In genomic region chr3:148991219-148992026, GRCh38 we compare ENCODE assay signal across 8 cellular contexts. TPM values are rescaled to one million over a fixed set of nuclear protein-coding genes. Genes with fewer than 3 reads are reported as not detected.
DNase-seq lines count a peak whose midpoint lies in the region; ATAC-seq and TF ChIP-seq lines count a peak whose summit lies in the region.

TSS of gene GYG1 (plus strand) at chr3:148991540. CDS start at chr3:148991641, 101 bp downstream.

- H3K9ac ChIP-seq in neural progenitor cell (no peak within 1 kb of the TSS), subcutaneous abdominal adipose tissue (ENCODE audit: low read length in 5 of 5) (peak within 1 kb of the TSS in 4 of 5 donors; percentile 47 to 82 (median 76))

- H3K4me2 ChIP-seq in neural progenitor cell = peak within 1 kb of the TSS; percentile 83

- no peaks in the 10 kb centered on the region for H3K9me3 ChIP-seq in neural progenitor cell (ENCODE audit: low read depth)
- H3K9me3 ChIP-seq in subcutaneous abdominal adipose tissue (ENCODE audit: control insufficient read depth in 5 of 5, low read length in 5 of 5) = no peaks in the 10 kb centered on the region

- H3K9me3 Mint-ChIP-seq in IgD-negative memory B cell = no peaks in the 10 kb centered on the region
- H3K9me3 Mint-ChIP-seq in neural progenitor cell = no peaks in the 10 kb centered on the region

- no peaks in the 10 kb centered on the region for H3K36me3 ChIP-seq in neural progenitor cell
- H3K36me3 ChIP-seq in subcutaneous abdominal adipose tissue (ENCODE audit: control insufficient read depth in 5 of 5, insufficient read depth in 5 of 5, low read length in 5 of 5) = peaks cover 13 to 24% (median 17%) of the 10 kb centered on the region in 5 donors

- H3K36me3 Mint-ChIP-seq in IgD-negative memory B cell (peaks cover 5% of the 10 kb centered on the region), neural progenitor cell (peaks cover 4% of the 10 kb centered on the region)

- H3K4me1 Mint-ChIP-seq in IgD-negative memory B cell = peaks cover 7 to 38% (median 22%) of the 10 kb centered on the region in 3 donors
- H3K4me1 Mint-ChIP-seq in neural progenitor cell = peaks cover 10% of the 10 kb centered on the region

- peak; percentile 83 for ATAC-seq in GM21529 (IDR thresholded peaks at IDR 0.05; ENCODE audit: unreplicated experiment)
- peak; percentile 94 for ATAC-seq in foreskin keratinocyte

- H3K27ac ChIP-seq in foreskin keratinocyte = peak within 1 kb of the TSS; percentile 61
- H3K27ac ChIP-seq in neural progenitor cell = no peak within 1 kb of the TSS
- peak within 1 kb of the TSS; percentile 74 for H3K27ac ChIP-seq in subcutaneous abdominal adipose tissue (ENCODE audit: low read depth, low read length)

- peak within 1 kb of the TSS; percentile 82 to 88 (median 88) for H3K4me3 Mint-ChIP-seq in IgD-negative memory B cell
- H3K4me3 Mint-ChIP-seq in neural progenitor cell = peak within 1 kb of the TSS; percentile 83

- no peaks in the 10 kb centered on the region for H3K27me3 ChIP-seq in foreskin keratinocyte
- peaks cover 30% of the 10 kb centered on the region for H3K27me3 ChIP-seq in neural progenitor cell
- H3K27me3 ChIP-seq in subcutaneous abdominal adipose tissue (ENCODE audit: control insufficient read depth in 5 of 5, insufficient read depth in 4 of 5, low read length in 5 of 5) = no peaks in the 10 kb centered on the region

- H2AFZ ChIP-seq in neural progenitor cell (replicated peaks) = peak within 1 kb of the TSS; percentile 80

- H3K27me3 Mint-ChIP-seq in IgD-negative memory B cell (no peaks in the 10 kb centered on the region), neural progenitor cell (ENCODE audit: insufficient read depth, low read depth) (peaks cover 20% of the 10 kb centered on the region)

- TF ChIP-seq CTCF in foreskin keratinocyte (conservative IDR thresholded peaks at IDR 0.05) = peak; percentile 42
- TF ChIP-seq CTCF in neural progenitor cell (IDR thresholded peaks at IDR 0.05) = peak; percentile 49

- H3F3A ChIP-seq in neural progenitor cell (ENCODE audit: low read depth) = no peaks in the 10 kb centered on the region

- H3K4me3 ChIP-seq in neural progenitor cell = peak within 1 kb of the TSS; percentile 73
- peak within 1 kb of the TSS; percentile 52 to 82 (median 73) for H3K4me3 ChIP-seq in subcutaneous abdominal adipose tissue (ENCODE audit: low read depth in 1 of 5, low read length in 5 of 5)

- H3K79me2 ChIP-seq in neural progenitor cell (ENCODE audit: low read depth) = no peaks in the 10 kb centered on the region

- DNase-seq in DMS79 treated with DMSO at 0.1 percent for 48 hours (lab: John Stamatoyannopoulos, UW) (peak; percentile 48), SIG-M5 treated with dmso at 0.1 percent for 504 hours (lab: John Stamatoyannopoulos, UW; ENCODE audit: unreplicated experiment) (peak; percentile 74), activated gamma-delta T cell treated with Interleukin-2 at 50 U/mL for 16 hours (peak; percentile 81), foreskin keratinocyte (peak; percentile 24 to 55), neural progenitor cell (ENCODE audit: low spot score) (peak; percentile 88)

- H3K4me1 ChIP-seq in foreskin keratinocyte = no peaks in the 10 kb centered on the region
- no peaks in the 10 kb centered on the region for H3K4me1 ChIP-seq in neural progenitor cell
- H3K4me1 ChIP-seq in subcutaneous abdominal adipose tissue (ENCODE audit: control insufficient read depth in 5 of 5, insufficient read depth in 5 of 5, low read length in 5 of 5) = peaks cover 0 to 25% (median 18%) of the 10 kb centered on the region in 5 donors

- H3K27ac Mint-ChIP-seq in IgD-negative memory B cell (peak within 1 kb of the TSS; percentile 63 to 85 (median 78)), neural progenitor cell (peak within 1 kb of the TSS; percentile 18)

- H4K20me1 ChIP-seq in neural progenitor cell (ENCODE audit: low read depth) = no peaks in the 10 kb centered on the region

RNA-seq across cellular contexts. Expression of gene GYG1, which starts in this region (rescaled TPM):
- polyA plus RNA-seq in IgD-negative memory B cell = 28.9 TPM
- total RNA-seq in foreskin keratinocyte = 22.2 and 25.3 TPM in 2 replicates
- 22.1 and 24.9 TPM in 2 replicates for polyA plus RNA-seq in foreskin keratinocyte
- total RNA-seq in neural progenitor cell (ENCODE audit: low replicate concordance) = 20.7 and 22.0 TPM in 2 replicates
